Comparison of ENCODE assay signal across 8 cellular contexts in the genomic region with DNA sequence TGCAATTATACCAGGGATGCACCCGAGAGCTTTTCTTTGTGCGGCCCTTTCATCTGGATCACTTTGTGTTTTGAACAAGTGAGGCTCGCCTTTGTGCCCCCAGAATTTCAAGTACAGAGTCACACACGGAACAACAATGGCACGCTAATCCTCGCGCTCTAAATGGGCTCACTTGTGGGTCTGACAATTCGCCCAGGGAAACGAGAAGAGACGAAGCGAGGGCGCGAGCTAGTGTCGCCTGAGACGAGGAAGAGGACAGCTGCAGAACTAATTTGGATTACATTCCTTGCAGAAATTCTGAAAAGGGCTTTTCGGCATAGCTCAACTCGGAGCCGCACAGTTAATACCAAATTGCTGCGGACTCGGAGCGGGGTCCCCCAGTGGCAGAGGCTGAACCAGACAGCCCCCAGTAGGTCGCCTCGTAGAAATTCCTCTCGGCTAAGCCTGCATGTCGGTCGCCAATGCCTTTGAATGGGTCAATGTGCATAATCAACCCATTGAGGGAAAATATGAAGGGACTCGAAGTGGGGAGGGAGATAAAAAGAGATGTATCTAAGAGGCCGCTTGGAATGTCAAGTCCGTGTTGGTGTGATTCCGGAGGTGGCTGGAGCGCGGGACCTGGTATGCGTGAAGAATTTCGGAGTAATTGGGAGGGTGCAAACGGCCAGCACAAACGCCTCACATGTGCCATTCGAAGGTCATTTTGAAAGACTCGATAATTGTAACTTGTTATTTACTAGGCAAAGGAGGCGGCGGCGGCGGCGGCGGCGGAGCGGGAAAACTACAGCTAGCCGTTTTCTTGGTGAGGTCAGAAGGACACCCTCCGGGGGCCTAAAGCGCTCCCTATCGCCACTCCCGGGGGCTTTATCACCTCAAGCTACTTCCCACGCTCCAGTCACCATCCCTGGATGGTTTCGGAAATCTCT. TPM values are rescaled to one million over a fixed set of nuclear protein-coding genes. Genes with fewer than 3 reads are reported as not detected.
DNase-seq lines count a peak whose midpoint lies in the region; ATAC-seq and TF ChIP-seq lines count a peak whose summit lies in the region.

No MANE protein-coding gene starts in this region.

- ATAC-seq in HG02588 (IDR thresholded peaks at IDR 0.05; ENCODE audit: unreplicated experiment): no peak

- in situ Hi-C loops in GM13977 (cut with MboI; ENCODE audit: low pct_unique_long_range_greater_than_20kb, low sequenced_read_pairs, unreplicated experiment): no loop called here

- peak; percentile 7 for DNase-seq in Daoy (ENCODE audit: low read depth)
- peak; percentile 84 for DNase-seq in NCI-H69 (lab: John Stamatoyannopoulos, UW)
- DNase-seq in foreskin fibroblast: peak in 1 of 2 donors; percentile 16
- peak in 49 of 56 donors; percentile 9 to 82 (median 60) for DNase-seq in nucleus accumbens (lab: John Stamatoyannopoulos, UW)
- DNase-seq in central memory CD4-positive, alpha-beta T cell: no peak
- DNase-seq in activated CD4-positive, CD25-positive, alpha-beta regulatory T cell treated with anti-CD3 and anti-CD28 coated beads, Interleukin-2, amount 50 U/mL, for 72 hours: no peak
- DNase-seq in GM13977 (ENCODE audit: low spot score): no peak

- TF ChIP-seq CTCF in foreskin fibroblast (IDR thresholded peaks at IDR 0.05; ENCODE audit: low read depth, low read length) (no peak), GM13977 (IDR thresholded peaks at IDR 0.05; ENCODE audit: extremely low read depth, insufficient read depth, missing control alignments) (no peak)

- H3K4me3 ChIP-seq in foreskin fibroblast (ENCODE audit: low read depth in 1 of 2, low read length in 2 of 2): peak overlapping the region; percentile 54 to 65

RNA-seq across cellular contexts. Expression of a gene that starts 2.0 kb away (rescaled TPM):
- 0.03 and 0.06 TPM in 2 replicates for total RNA-seq in Daoy (2014; rRNA removed; shearing (Covaris generic))

Comparison
In these comparisons a context has a peak if more than half of its experiments do, and no peak if none do; other contexts are left out.
1. DNase-seq: peak in Daoy (single experiment), NCI-H69 (single experiment) and nucleus accumbens (49 of 56); none in central memory CD4-positive, alpha-beta T cell (single experiment), activated CD4-positive, CD25-positive, alpha-beta regulatory T cell treated with anti-CD3 and anti-CD28 coated beads, Interleukin-2, amount 50 U/mL, for 72 hours (single experiment) and GM13977 (single experiment).